Comparison of ENCODE assay signal across 8 cellular contexts in genomic region chr15:51776952-51777574, GRCh38. TPM values are rescaled to one million over a fixed set of nuclear protein-coding genes. Genes with fewer than 3 reads are reported as not detected.
DNase-seq lines count a peak whose midpoint lies in the region; ATAC-seq, FAIRE-seq and TF ChIP-seq lines count a peak whose summit lies in the region.

No MANE protein-coding gene starts in this region.

- no peak overlapping the region for H2BK12ac ChIP-seq in H1 (ENCODE audit: low read depth, low read length)

- H4K8ac ChIP-seq in H1 (ENCODE audit: extremely low read depth, insufficient read depth, low read length) = no peak overlapping the region

- no peaks in the 10 kb centered on the region for H3K36me3 ChIP-seq in H1 (ENCODE audit: control insufficient read depth in 2 of 4, insufficient read depth in 4 of 4, low read length in 3 of 4)

- H3K14ac ChIP-seq in H1 (ENCODE audit: insufficient read length) = no peak overlapping the region

- no peak overlapping the region for H3K4ac ChIP-seq in H1 (replicated peaks; ENCODE audit: insufficient read length, low read depth, low read length)

- TF ChIP-seq EP300 in H1 (IDR thresholded peaks at IDR 0.05; ENCODE audit: borderline replicate concordance in 1 of 2, low read depth in 2 of 2, low read length in 2 of 2) = no peak

- H4K91ac ChIP-seq in H1 (replicated peaks; ENCODE audit: insufficient read length, low read length) = no peak overlapping the region

- peak; percentile 95 for FAIRE-seq in H1 (lab: Jason Lieb, UNC)

- POLR2A ChIA-PET in H1 (lab: Charles Lee; ENCODE audit: partially characterized antibody) = interaction anchor here (2.0 kb wide), 1 partner anchor 127 kb away, joined by 7 read pairs; no protein-coding TSS in a partner anchor

- no peak overlapping the region for H3K4me3 ChIP-seq in H1 (ENCODE audit: extremely low read depth in 1 of 4, insufficient read depth in 2 of 4, low read depth in 3 of 4, low read length in 4 of 4)

- H3K4me1 ChIP-seq in H1 (replicated peaks in 1 of 4; ENCODE audit: control insufficient read depth in 3 of 4, insufficient read depth in 4 of 4, low read length in 3 of 4) = peaks cover 0 to 2% (median 0%) of the 10 kb centered on the region in 4 experiments; a peak in 2 of 7 replicates

- TF ChIP-seq CTCF in H1 (IDR thresholded peaks at IDR 0.05; ENCODE audit: control extremely low read depth in 1 of 3, insufficient read depth in 1 of 3, low read depth in 1 of 3, low read length in 3 of 3) (peak in 2 of 3 experiments; percentile 85 to 87; a peak in 3 of 4 replicates), mesothelial cell of epicardium (IDR thresholded peaks at IDR 0.05; ENCODE audit: unreplicated experiment) (peak; percentile 58)

- no peak overlapping the region for H3K56ac ChIP-seq in H1 (replicated peaks; ENCODE audit: insufficient read length, low read depth, low read length)

- peaks cover 2% of the 10 kb centered on the region for H3K9me3 Mint-ChIP-seq in mesothelial cell of epicardium

- H3K27me3 Mint-ChIP-seq in mesothelial cell of epicardium (ENCODE audit: low read depth) = no peaks in the 10 kb centered on the region

- no peak overlapping the region for H2BK5ac ChIP-seq in H1 (ENCODE audit: low read depth, low read length)

- no peak overlapping the region for H3K18ac ChIP-seq in H1 (ENCODE audit: extremely low read depth, low read length)

- no peaks in the 10 kb centered on the region for H3K27me3 ChIP-seq in H1 (replicated peaks in 1 of 4; ENCODE audit: control insufficient read depth in 3 of 4, extremely low read depth in 1 of 4, insufficient read depth in 3 of 4, low read length in 3 of 4)

- WGBS in H1 (ENCODE audit: extremely low coverage in 1 of 2, insufficient coverage in 1 of 2, insufficient read length in 1 of 2, insufficient replicate concordance in 2 of 2, low coverage in 1 of 2, low lambda C conversion rate in 2 of 2, missing lambda C conversion rate in 1 of 2), 2 experiments = 58% methylated on average over 7 of the region's 7 CpGs; no CpG with 5 or more reads in 1 of the 2 experiments

- no peak overlapping the region for H2BK120ac ChIP-seq in H1 (replicated peaks; ENCODE audit: low read depth, low read length)

- peak; percentile 28 for DNase-seq in GM04503 (ENCODE audit: low read depth)
- peak; percentile 63 for DNase-seq in NCI-H748 (lab: John Stamatoyannopoulos, UW; ENCODE audit: unreplicated experiment)
- peak; percentile 49 to 66 for DNase-seq in activated CD4-positive, alpha-beta T cell treated with anti-CD3 and anti-CD28 coated beads, Interleukin-2, amount 50 U/mL, for 48 hours
- DNase-seq in H1 (ENCODE audit: low read depth in 1 of 2, low spot score in 2 of 2) = peak in 1 of 2 experiments; percentile 63
- peak; percentile 29 to 64 for DNase-seq in mesothelial cell of epicardium (ENCODE audit: low spot score in 2 of 2, unreplicated experiment in 2 of 2)
- peak; percentile 66 for DNase-seq in stimulated activated CD8-positive, alpha-beta memory T cell treated with anti-CD3 and anti-CD28 coated beads, Interleukin-4, amount 100 ng/mL, for 48 hours

- H3K9me3 ChIP-seq in H1 (ENCODE audit: insufficient read depth in 2 of 2, low read depth in 1 of 2, low read length in 1 of 2) = no peaks in the 10 kb centered on the region

- TF ChIP-seq POLR2A in H1 (IDR thresholded peaks at IDR 0.05; ENCODE audit: control extremely low read depth in 1 of 2, low read depth in 2 of 2, low read length in 2 of 2) = no peak

- no peak overlapping the region for H2BK15ac ChIP-seq in H1 (ENCODE audit: low read length)

- no peak overlapping the region for H3K23ac ChIP-seq in H1 (ENCODE audit: insufficient read length)

- ATAC-seq in HG02885 (IDR thresholded peaks at IDR 0.05; ENCODE audit: poor library complexity, unreplicated experiment) (peak; percentile 63), HG03469 (IDR thresholded peaks at IDR 0.05; ENCODE audit: unreplicated experiment) (no peak)

- no peaks in the 10 kb centered on the region for H3K4me1 Mint-ChIP-seq in mesothelial cell of epicardium

- peaks cover 3% of the 10 kb centered on the region for H3K36me3 Mint-ChIP-seq in mesothelial cell of epicardium

- H3K23me2 ChIP-seq in H1 (ENCODE audit: low read depth, low read length) = no peaks in the 10 kb centered on the region

- 0 out of 2 replicates have a peak overlapping the region, but pooled peaks have one; percentile 18 for H2AFZ ChIP-seq in H1 (ENCODE audit: low read length)

- CTCF ChIA-PET in H1 (lab: Charles Lee; ENCODE audit: partially characterized antibody) = interaction anchor here (0.7 to 9.8 kb wide), 68 partner anchors 9 to 301 kb away, joined by 3 to 243 read pairs (median 6); partner anchors contain the start of genes LYSMD2 and SCG3

- H4K20me1 ChIP-seq in H1 (replicated peaks in 1 of 2; ENCODE audit: control insufficient read depth in 1 of 2, insufficient read depth in 2 of 2, low read length in 2 of 2) = no peaks in the 10 kb centered on the region

- no peak overlapping the region for H4K5ac ChIP-seq in H1 (ENCODE audit: insufficient read length, low read depth, low read length)

- no peak overlapping the region for H3K27ac Mint-ChIP-seq in mesothelial cell of epicardium

- H3K9ac ChIP-seq in H1 (replicated peaks in 1 of 4; ENCODE audit: extremely low read depth in 1 of 4, low read depth in 3 of 4, low read length in 3 of 4) = no peak overlapping the region

- H3K27ac ChIP-seq in H1 (ENCODE audit: low read depth, low read length) = no peak overlapping the region

- H3K4me2 ChIP-seq in H1 (ENCODE audit: insufficient read depth in 1 of 2, low read depth in 2 of 2, low read length in 2 of 2) = no peak overlapping the region

- no peaks in the 10 kb centered on the region for H3K79me2 ChIP-seq in H1 (ENCODE audit: control insufficient read depth in 1 of 2, insufficient read depth in 2 of 2, low read length in 2 of 2)

- H3K4me3 Mint-ChIP-seq in mesothelial cell of epicardium = no peak overlapping the region

- H3K79me1 ChIP-seq in H1 (ENCODE audit: low read depth, low read length) = no peaks in the 10 kb centered on the region

- H2AK5ac ChIP-seq in H1 (ENCODE audit: low read depth, low read length) = no peak overlapping the region

- no peak overlapping the region for H2BK20ac ChIP-seq in H1 (ENCODE audit: low read length)

- TF ChIP-seq RAD21 in H1 (IDR thresholded peaks at IDR 0.05 in 1 of 2, conservative IDR thresholded peaks at IDR 0.05 in 1 of 2; ENCODE audit: low read depth in 2 of 2, low read length in 2 of 2) = peak; percentile 61 to 71

TF ChIP-seq in H1, 55 proteins besides CTCF, POLR2A, EP300 and RAD21:
- TF ChIP-seq TBP (IDR thresholded peaks at IDR 0.05; ENCODE audit: low read depth, low read length) (no peak), CEBPB (IDR thresholded peaks at IDR 0.05; ENCODE audit: low read depth, low read length) (peak; percentile 54; the same call in 1 of the 2 replicates), BCL11A (IDR thresholded peaks at IDR 0.05; ENCODE audit: low read depth in 2 of 2, low read length in 2 of 2) (no peak), CREB1 (IDR thresholded peaks at IDR 0.05) (no peak), SIRT6 (IDR thresholded peaks at IDR 0.05; ENCODE audit: low read length) (no peak), HDAC2 (IDR thresholded peaks at IDR 0.05; ENCODE audit: borderline replicate concordance in 1 of 2, low read depth in 2 of 2, low read length in 2 of 2) (no peak), MAFK (IDR thresholded peaks at IDR 0.05; ENCODE audit: low read depth, low read length) (0 out of 2 replicates have a peak, but pooled peaks have one; percentile 20)

RNA-seq across cellular contexts. Expression of gene TMOD2, which starts 25.7 kb away (rescaled TPM):
- 4.9 and 6.5 TPM in 2 replicates for total RNA-seq in H1 (2021; fragmentation: NEBNext Ultra II Directional; extraction: Animal tissue kit (Norgen Biotek cat#: 25700))
- polyA plus RNA-seq in H1 (2011; rRNA removed) = 0.58 and 0.80 TPM in 2 replicates
- polyA plus RNA-seq in H1 (2011; cell fraction: cytosol; rRNA removed) = 1.1 TPM
- 1.4 TPM for polyA plus RNA-seq in H1 (2011; cell fraction: nucleus; rRNA removed)
- 1.0 to 2.7 TPM (median 1.6 TPM) in 4 replicates for polyA plus RNA-seq in H1 (2012, experiment 1 of 2)
- 0.07 TPM for polyA plus RNA-seq in H1 (2012, experiment 2 of 2)
- polyA plus RNA-seq in H1 (2013, experiment 1 of 2) = 2.0 TPM
- polyA plus RNA-seq in H1 (2013, experiment 2 of 2) = 1.9 TPM
- polyA minus RNA-seq in H1 (2011; rRNA and poly(A)+ RNA removed) = 1.7 and 2.4 TPM in 2 replicates
- polyA minus RNA-seq in H1 (2011; cell fraction: cytosol; rRNA and poly(A)+ RNA removed) = 2.6 TPM
- polyA minus RNA-seq in H1 (2011; cell fraction: nucleus; rRNA and poly(A)+ RNA removed) = 3.1 TPM
- total RNA-seq in mesothelial cell of epicardium = 9.0 to 10.4 TPM (median 10.0 TPM) in 3 replicates

RNA-seq across cellular contexts. Expression of gene LYSMD2, which starts 39.6 kb away (rescaled TPM):
- total RNA-seq in H1 (2021; fragmentation: NEBNext Ultra II Directional; extraction: Animal tissue kit (Norgen Biotek cat#: 25700)) = 2.7 and 3.2 TPM in 2 replicates
- polyA plus RNA-seq in H1 (2011; rRNA removed) = 0.85 and 2.2 TPM in 2 replicates
- 1.9 TPM for polyA plus RNA-seq in H1 (2011; cell fraction: cytosol; rRNA removed)
- polyA plus RNA-seq in H1 (2011; cell fraction: nucleus; rRNA removed) = 0.86 TPM
- 1.1 to 2.2 TPM (median 1.4 TPM) in 4 replicates for polyA plus RNA-seq in H1 (2012, experiment 1 of 2)
- 1.6 TPM for polyA plus RNA-seq in H1 (2012, experiment 2 of 2)
- polyA plus RNA-seq in H1 (2013, experiment 1 of 2) = 0.91 TPM
- 1.2 TPM for polyA plus RNA-seq in H1 (2013, experiment 2 of 2)
- 0.76 and 1.1 TPM in 2 replicates for polyA minus RNA-seq in H1 (2011; rRNA and poly(A)+ RNA removed)
- polyA minus RNA-seq in H1 (2011; cell fraction: cytosol; rRNA and poly(A)+ RNA removed) = 1.1 TPM
- 0.70 TPM for polyA minus RNA-seq in H1 (2011; cell fraction: nucleus; rRNA and poly(A)+ RNA removed)
- 1.8 to 2.1 TPM (median 1.9 TPM) in 3 replicates for total RNA-seq in mesothelial cell of epicardium

RNA-seq across cellular contexts. Expression of gene TMOD3, which starts 52.4 kb away (rescaled TPM):
- total RNA-seq in H1 (2021; fragmentation: NEBNext Ultra II Directional; extraction: Animal tissue kit (Norgen Biotek cat#: 25700)) = 29.0 and 30.3 TPM in 2 replicates
- 3.0 and 3.9 TPM in 2 replicates for polyA plus RNA-seq in H1 (2011; rRNA removed)
- 5.1 TPM for polyA plus RNA-seq in H1 (2011; cell fraction: cytosol; rRNA removed)
- polyA plus RNA-seq in H1 (2011; cell fraction: nucleus; rRNA removed) = 1.8 TPM
- polyA plus RNA-seq in H1 (2012, experiment 1 of 2) = 6.7 to 12.5 TPM (median 8.3 TPM) in 4 replicates
- polyA plus RNA-seq in H1 (2012, experiment 2 of 2) = 0.85 TPM
- 12.1 TPM for polyA plus RNA-seq in H1 (2013, experiment 1 of 2)
- 12.4 TPM for polyA plus RNA-seq in H1 (2013, experiment 2 of 2)
- polyA minus RNA-seq in H1 (2011; rRNA and poly(A)+ RNA removed) = 6.4 and 7.0 TPM in 2 replicates
- polyA minus RNA-seq in H1 (2011; cell fraction: cytosol; rRNA and poly(A)+ RNA removed) = 6.5 TPM
- polyA minus RNA-seq in H1 (2011; cell fraction: nucleus; rRNA and poly(A)+ RNA removed) = 11.9 TPM
- 25.7 to 28.3 TPM (median 27.2 TPM) in 3 replicates for total RNA-seq in mesothelial cell of epicardium
